ENCODE assay signal across 8 cellular contexts in the genomic region with DNA sequence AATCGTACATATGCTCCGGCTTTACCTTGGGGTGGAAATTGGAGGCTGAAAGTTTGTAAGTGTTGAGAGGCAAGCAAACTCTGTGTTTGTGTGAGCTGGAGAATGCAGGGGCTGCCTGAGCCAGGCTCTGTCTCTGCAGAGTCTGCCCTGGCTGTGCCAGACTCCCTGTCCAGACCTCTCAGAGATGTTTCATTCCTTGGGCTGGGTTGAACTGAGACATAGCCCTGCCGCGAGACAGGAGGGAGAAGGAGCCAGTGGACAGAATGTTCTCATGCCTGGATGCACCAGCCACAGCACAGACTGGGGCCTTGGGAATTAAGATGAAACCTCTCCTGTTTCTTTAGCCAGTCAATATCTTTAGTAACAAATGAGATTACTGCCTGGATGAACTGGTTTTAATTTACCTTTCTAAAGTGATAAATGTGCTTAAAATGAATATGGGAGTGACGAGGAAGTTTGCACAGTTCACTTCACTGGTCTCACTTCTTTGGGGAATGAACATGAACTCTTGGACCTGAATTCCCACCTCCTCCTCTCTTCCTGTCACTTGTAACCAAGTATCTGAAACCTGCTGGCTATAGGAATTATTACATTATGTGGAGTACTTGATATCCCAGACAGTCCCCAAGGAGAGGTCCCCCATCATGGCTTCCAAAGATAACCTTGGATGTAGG. TPM values are rescaled to one million over a fixed set of nuclear protein-coding genes. Genes with fewer than 3 reads are reported as not detected.
DNase-seq lines count a peak whose midpoint lies in the region; ATAC-seq and TF ChIP-seq lines count a peak whose summit lies in the region.

No MANE protein-coding gene starts in this region.

- H3K4me1 ChIP-seq in PC-9 (replicated peaks; ENCODE audit: insufficient read depth) = peaks cover 49% of the 10 kb centered on the region

- H3K4me2 ChIP-seq in PC-9 = peak overlapping the region; percentile 30

- no peaks in the 10 kb centered on the region for H3K27me3 ChIP-seq in PC-9 (ENCODE audit: insufficient read depth, low read depth)

- no peak for TF ChIP-seq CTCF in PC-9 (conservative IDR thresholded peaks at IDR 0.05)
- TF ChIP-seq CTCF in fibroblast of pulmonary artery (IDR thresholded peaks at IDR 0.05; ENCODE audit: low read length, missing control alignments) = no peak
- TF ChIP-seq CTCF in omental fat pad (IDR thresholded peaks at IDR 0.05) = no peak

- no TSS peak for BruUV-seq in PC-9 (replicated peaks; lab: Mats Ljungman, UMichigan)

- CTCF ChIA-PET in PC-9 (lab: Charles Lee) = no interaction called here

- H3K36me3 ChIP-seq in PC-9 (ENCODE audit: low read depth) = no peaks in the 10 kb centered on the region

- intact Hi-C loops in PC-9 (cut with micrococcal nuclease; ENCODE audit: unreplicated experiment) = loop anchor here (2.0 kb wide), 1 partner anchor 35 kb away; no protein-coding TSS in a partner anchor

- no peaks in the 10 kb centered on the region for H3K9me2 ChIP-seq in PC-9 (ENCODE audit: insufficient read depth)

- 0 out of 2 replicates have a peak, but pooled peaks cover 6% of the 10 kb centered on the region for H3K79me2 ChIP-seq in PC-9 (ENCODE audit: low read depth)

- POLR2A ChIA-PET in PC-9 (lab: Charles Lee; ENCODE audit: unreplicated experiment) = no interaction called here

- H3K9me3 ChIP-seq in PC-9 (ENCODE audit: insufficient read depth, low read depth) = no peaks in the 10 kb centered on the region

- H2AFZ ChIP-seq in PC-9 = no peak overlapping the region

- H3K4me3 ChIP-seq in PC-9 (no peak overlapping the region), fibroblast of pulmonary artery (replicated peaks; ENCODE audit: low read depth, low read length) (no peak overlapping the region)

- H3K27ac ChIP-seq in PC-9 = peak overlapping the region; percentile 16

- ATAC-seq in omental fat pad (ENCODE audit: low FRiP score) = peak; percentile 64
- no peak for ATAC-seq in HG03442 (IDR thresholded peaks at IDR 0.05; ENCODE audit: unreplicated experiment)

- H3F3A ChIP-seq in PC-9 (ENCODE audit: insufficient read depth, low read depth) = peaks cover 29% of the 10 kb centered on the region

- H4K20me1 ChIP-seq in PC-9 (ENCODE audit: insufficient read depth) = no peaks in the 10 kb centered on the region

- DNase-seq in Ammon's horn (ENCODE audit: low spot score) = peak; percentile 51
- peak in 1 of 2 experiments; percentile 54 for DNase-seq in PC-9
- peak; percentile 44 for DNase-seq in fibroblast of pulmonary artery (ENCODE audit: low read depth)
- DNase-seq in omental fat pad (ENCODE audit: low spot score) = no peak
- no peak for DNase-seq in NOMO-1 treated with dmso at 0.1 percent for 144 hours (lab: John Stamatoyannopoulos, UW; ENCODE audit: unreplicated experiment)
- DNase-seq in epidermal melanocyte (ENCODE audit: insufficient read length, low spot score) = no peak
- DNase-seq in stimulated activated CD4-positive, alpha-beta T cell treated with anti-CD3 and anti-CD28 coated beads, Interleukin-2, amount 100 ng/mL, for 24 hours = no peak

RNA-seq across cellular contexts. Expression of a gene that starts 40.1 kb away (rescaled TPM):
- total RNA-seq in PC-9 (2021) (11.6 and 12.9 TPM in 2 replicates), omental fat pad (10 to 100 TPM; 34.3 to 53.6 (median 40.7) TPM)

Comparison
In these comparisons a context has a peak if more than half of its experiments do, and no peak if none do; other contexts are left out.
1. DNase-seq: peak in Ammon's horn (single experiment) and fibroblast of pulmonary artery (single experiment); none in omental fat pad (single experiment), NOMO-1 treated with dmso at 0.1 percent for 144 hours (single experiment), epidermal melanocyte (single experiment) and stimulated activated CD4-positive, alpha-beta T cell treated with anti-CD3 and anti-CD28 coated beads, Interleukin-2, amount 100 ng/mL, for 24 hours (0 of 2).